1 cellular context compared by ENCODE assay signal in the genomic region with DNA sequence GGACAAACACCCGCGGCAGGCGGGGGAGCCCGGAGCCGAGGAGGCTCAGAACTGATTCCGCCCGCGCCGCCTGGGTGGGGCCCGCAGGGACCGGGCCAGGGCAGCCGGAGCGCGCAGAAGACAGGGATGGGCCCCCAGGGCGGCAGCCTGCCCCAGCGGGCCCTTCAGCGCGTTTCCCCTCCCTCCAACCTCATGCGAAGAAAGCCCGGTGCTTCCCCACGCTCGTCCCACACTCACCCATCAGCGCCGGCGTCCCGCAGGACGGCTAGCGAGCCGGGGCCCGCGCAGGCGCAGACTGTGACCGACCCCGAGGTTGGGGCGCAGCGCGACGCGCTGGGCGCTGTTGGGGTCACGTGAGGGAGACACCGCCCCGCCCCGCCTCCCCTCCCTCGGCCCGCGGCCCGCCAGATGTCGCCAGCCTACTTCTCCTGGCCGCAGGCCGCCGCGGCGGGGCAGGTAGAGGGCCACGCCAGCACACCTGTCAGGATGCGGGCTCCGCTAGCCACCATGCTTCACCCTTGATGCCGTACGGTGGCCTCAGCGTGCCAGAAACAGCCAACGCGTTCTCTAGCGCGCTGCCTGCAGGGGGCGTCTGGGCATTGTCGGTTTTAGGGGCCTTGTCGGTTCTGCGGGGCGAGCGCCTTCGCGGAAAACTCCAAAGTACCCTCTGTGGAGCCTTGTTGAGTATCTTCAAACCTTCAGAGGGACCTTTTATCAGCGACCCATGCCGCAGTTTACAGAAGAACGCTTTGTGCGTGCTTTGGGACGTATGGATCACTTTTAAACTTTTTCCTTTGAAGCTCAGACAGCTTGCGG.
TF ChIP-seq lines count a peak whose summit lies in the region.

A gene with protein sequence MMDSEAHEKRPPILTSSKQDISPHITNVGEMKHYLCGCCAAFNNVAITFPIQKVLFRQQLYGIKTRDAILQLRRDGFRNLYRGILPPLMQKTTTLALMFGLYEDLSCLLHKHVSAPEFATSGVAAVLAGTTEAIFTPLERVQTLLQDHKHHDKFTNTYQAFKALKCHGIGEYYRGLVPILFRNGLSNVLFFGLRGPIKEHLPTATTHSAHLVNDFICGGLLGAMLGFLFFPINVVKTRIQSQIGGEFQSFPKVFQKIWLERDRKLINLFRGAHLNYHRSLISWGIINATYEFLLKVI (minus strand): TSS at position 297 of the 816 bp plus-strand sequence. CDS start 15,577 bp downstream, outside the sequence.

TF ChIP-seq in HepG2, 621 proteins besides CTCF, POLR2A, EP300 and RAD21 (continued from another document and continues in another):
- TF ChIP-seq, protein P1, sequence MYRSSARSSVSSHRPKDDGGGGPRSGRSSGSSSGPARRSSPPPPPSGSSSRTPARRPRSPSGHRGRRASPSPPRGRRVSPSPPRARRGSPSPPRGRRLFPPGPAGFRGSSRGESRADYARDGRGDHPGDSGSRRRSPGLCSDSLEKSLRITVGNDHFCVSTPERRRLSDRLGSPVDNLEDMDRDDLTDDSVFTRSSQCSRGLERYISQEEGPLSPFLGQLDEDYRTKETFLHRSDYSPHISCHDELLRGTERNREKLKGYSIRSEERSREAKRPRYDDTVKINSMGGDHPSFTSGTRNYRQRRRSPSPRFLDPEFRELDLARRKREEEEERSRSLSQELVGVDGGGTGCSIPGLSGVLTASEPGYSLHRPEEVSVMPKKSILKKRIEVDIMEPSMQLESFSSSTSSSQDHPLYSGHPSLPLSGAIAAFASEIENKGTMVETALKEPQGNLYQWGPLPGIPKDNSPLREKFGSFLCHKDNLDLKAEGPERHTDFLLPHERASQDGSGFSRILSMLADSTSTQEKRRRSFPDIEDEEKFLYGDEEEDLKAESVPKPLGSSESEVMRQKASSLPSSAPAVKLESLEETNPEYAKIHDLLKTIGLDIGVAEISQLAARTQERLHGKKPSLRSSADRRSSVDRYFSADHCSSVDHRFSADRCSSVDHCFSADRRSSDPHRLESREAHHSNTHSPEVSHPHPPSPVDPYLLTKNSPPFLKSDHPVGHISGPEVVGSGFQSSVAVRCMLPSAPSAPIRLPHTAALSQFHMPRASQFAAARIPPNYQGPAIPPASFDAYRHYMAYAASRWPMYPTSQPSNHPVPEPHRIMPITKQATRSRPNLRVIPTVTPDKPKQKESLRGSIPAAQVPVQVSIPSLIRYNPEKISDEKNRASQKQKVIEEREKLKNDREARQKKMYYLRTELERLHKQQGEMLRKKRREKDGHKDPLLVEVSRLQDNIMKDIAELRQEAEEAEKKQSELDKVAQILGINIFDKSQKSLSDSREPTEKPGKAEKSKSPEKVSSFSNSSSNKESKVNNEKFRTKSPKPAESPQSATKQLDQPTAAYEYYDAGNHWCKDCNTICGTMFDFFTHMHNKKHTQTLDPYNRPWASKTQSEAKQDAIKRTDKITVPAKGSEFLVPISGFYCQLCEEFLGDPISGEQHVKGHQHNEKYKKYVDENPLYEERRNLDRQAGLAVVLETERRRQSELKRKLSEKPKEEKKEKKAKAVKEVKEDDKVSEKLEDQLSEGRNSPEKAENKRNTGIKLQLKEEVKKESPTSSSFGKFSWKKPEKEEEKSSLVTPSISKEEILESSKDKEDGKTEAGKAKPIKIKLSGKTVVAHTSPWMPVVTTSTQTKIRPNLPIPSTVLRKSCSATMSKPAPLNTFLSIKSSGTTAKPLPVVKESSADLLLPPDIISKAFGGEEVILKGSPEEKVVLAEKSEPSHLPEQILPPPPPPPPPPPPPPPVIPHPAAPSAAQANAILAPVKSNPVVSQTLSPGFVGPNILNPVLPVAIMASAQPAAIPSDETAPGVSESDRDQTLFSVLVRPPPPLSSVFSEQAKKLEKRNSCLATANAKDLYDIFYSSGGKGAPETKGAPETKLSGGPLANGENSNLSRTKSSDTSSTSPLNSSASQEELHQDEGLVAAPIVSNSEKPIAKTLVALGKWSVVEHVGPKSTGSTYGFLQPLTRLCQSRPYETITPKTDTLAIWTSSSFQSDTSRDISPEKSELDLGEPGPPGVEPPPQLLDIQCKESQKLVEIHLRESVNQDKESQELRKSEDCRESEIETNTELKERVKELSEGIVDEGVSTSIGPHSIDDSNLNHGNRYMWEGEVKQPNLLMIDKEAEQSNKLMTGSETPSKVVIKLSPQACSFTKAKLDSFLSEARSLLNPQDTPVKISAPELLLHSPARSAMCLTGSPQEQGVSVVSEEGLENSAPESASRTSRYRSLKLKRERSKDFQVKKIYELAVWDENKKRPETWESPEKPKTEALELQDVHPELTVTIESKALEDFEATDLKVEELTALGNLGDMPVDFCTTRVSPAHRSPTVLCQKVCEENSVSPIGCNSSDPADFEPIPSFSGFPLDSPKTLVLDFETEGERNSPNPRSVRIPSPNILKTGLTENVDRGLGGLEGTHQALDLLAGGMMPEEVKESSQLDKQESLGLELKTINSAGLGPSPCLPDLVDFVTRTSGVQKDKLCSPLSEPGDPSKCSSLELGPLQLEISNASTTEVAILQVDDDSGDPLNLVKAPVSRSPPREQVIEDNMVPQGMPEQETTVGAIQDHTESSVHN (CRISPR knock-in tag; IDR thresholded peaks at IDR 0.05), result peak; percentile 75; the same call in 1 of the 2 replicates
- TF ChIP-seq, protein P2, sequence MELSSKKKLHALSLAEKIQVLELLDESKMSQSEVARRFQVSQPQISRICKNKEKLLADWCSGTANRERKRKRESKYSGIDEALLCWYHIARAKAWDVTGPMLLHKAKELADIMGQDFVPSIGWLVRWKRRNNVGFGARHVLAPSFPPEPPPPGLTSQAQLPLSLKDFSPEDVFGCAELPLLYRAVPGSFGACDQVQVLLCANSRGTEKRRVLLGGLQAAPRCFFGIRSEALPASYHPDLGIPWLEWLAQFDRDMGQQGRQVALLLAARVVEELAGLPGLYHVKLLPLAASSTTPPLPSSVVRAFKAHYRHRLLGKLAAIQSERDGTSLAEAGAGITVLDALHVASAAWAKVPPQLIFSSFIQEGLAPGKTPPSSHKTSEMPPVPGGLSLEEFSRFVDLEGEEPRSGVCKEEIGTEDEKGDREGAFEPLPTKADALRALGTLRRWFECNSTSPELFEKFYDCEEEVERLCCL (CRISPR knock-in tag; IDR thresholded peaks at IDR 0.05; ENCODE audit: borderline replicate concordance), result no peak
- TF ChIP-seq, protein P3, sequence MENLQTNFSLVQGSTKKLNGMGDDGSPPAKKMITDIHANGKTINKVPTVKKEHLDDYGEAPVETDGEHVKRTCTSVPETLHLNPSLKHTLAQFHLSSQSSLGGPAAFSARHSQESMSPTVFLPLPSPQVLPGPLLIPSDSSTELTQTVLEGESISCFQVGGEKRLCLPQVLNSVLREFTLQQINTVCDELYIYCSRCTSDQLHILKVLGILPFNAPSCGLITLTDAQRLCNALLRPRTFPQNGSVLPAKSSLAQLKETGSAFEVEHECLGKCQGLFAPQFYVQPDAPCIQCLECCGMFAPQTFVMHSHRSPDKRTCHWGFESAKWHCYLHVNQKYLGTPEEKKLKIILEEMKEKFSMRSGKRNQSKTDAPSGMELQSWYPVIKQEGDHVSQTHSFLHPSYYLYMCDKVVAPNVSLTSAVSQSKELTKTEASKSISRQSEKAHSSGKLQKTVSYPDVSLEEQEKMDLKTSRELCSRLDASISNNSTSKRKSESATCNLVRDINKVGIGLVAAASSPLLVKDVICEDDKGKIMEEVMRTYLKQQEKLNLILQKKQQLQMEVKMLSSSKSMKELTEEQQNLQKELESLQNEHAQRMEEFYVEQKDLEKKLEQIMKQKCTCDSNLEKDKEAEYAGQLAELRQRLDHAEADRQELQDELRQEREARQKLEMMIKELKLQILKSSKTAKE (CRISPR knock-in tag; IDR thresholded peaks at IDR 0.05; ENCODE audit: borderline replicate concordance), result no peak; the same call in 1 of the 2 replicates
- TF ChIP-seq NPAS2 (CRISPR knock-in tag; IDR thresholded peaks at IDR 0.05; ENCODE audit: borderline replicate concordance), result no peak
- no peak for TF ChIP-seq ZNF746 (CRISPR knock-in tag; IDR thresholded peaks at IDR 0.05)
- TF ChIP-seq, protein P4, sequence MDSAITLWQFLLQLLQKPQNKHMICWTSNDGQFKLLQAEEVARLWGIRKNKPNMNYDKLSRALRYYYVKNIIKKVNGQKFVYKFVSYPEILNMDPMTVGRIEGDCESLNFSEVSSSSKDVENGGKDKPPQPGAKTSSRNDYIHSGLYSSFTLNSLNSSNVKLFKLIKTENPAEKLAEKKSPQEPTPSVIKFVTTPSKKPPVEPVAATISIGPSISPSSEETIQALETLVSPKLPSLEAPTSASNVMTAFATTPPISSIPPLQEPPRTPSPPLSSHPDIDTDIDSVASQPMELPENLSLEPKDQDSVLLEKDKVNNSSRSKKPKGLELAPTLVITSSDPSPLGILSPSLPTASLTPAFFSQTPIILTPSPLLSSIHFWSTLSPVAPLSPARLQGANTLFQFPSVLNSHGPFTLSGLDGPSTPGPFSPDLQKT (CRISPR knock-in tag; IDR thresholded peaks at IDR 0.05; ENCODE audit: borderline replicate concordance), result no peak
- TF ChIP-seq MAF1 (CRISPR knock-in tag; IDR thresholded peaks at IDR 0.05; ENCODE audit: borderline replicate concordance), result no peak
- TF ChIP-seq PITX1 (CRISPR knock-in tag; IDR thresholded peaks at IDR 0.05), result peak; percentile 67; the same call in 1 of the 2 replicates
- no peak for TF ChIP-seq SATB2 (CRISPR knock-in tag; IDR thresholded peaks at IDR 0.05)
- TF ChIP-seq PHF5A (CRISPR knock-in tag; IDR thresholded peaks at IDR 0.05; ENCODE audit: low read depth, unreplicated experiment), result peak; percentile 88
- peak; percentile 48; the same call in 1 of the 2 replicates for TF ChIP-seq NFYC (CRISPR knock-in tag; IDR thresholded peaks at IDR 0.05)
- no peak for TF ChIP-seq HNRNPH1 (optimal IDR thresholded peaks at IDR 0.05; ENCODE audit: low read depth, low read length)
- TF ChIP-seq JUND (CRISPR knock-in tag; IDR thresholded peaks at IDR 0.05), result 0 out of 2 replicates have a peak, but pooled peaks have one; percentile 47
- TF ChIP-seq, protein P5, sequence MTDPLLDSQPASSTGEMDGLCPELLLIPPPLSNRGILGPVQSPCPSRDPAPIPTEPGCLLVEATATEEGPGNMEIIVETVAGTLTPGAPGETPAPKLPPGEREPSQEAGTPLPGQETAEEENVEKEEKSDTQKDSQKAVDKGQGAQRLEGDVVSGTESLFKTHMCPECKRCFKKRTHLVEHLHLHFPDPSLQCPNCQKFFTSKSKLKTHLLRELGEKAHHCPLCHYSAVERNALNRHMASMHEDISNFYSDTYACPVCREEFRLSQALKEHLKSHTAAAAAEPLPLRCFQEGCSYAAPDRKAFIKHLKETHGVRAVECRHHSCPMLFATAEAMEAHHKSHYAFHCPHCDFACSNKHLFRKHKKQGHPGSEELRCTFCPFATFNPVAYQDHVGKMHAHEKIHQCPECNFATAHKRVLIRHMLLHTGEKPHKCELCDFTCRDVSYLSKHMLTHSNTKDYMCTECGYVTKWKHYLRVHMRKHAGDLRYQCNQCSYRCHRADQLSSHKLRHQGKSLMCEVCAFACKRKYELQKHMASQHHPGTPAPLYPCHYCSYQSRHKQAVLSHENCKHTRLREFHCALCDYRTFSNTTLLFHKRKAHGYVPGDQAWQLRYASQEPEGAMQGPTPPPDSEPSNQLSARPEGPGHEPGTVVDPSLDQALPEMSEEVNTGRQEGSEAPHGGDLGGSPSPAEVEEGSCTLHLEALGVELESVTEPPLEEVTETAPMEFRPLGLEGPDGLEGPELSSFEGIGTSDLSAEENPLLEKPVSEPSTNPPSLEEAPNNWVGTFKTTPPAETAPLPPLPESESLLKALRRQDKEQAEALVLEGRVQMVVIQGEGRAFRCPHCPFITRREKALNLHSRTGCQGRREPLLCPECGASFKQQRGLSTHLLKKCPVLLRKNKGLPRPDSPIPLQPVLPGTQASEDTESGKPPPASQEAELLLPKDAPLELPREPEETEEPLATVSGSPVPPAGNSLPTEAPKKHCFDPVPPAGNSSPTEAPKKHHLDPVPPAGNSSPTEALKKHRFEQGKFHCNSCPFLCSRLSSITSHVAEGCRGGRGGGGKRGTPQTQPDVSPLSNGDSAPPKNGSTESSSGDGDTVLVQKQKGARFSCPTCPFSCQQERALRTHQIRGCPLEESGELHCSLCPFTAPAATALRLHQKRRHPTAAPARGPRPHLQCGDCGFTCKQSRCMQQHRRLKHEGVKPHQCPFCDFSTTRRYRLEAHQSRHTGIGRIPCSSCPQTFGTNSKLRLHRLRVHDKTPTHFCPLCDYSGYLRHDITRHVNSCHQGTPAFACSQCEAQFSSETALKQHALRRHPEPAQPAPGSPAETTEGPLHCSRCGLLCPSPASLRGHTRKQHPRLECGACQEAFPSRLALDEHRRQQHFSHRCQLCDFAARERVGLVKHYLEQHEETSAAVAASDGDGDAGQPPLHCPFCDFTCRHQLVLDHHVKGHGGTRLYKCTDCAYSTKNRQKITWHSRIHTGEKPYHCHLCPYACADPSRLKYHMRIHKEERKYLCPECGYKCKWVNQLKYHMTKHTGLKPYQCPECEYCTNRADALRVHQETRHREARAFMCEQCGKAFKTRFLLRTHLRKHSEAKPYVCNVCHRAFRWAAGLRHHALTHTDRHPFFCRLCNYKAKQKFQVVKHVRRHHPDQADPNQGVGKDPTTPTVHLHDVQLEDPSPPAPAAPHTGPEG (CRISPR knock-in tag; IDR thresholded peaks at IDR 0.05), result no peak
- TF ChIP-seq TGIF2 (CRISPR knock-in tag; IDR thresholded peaks at IDR 0.05), result peak; percentile 96
- no peak for TF ChIP-seq NR2F2 (IDR thresholded peaks at IDR 0.05; ENCODE audit: borderline replicate concordance, low read depth)
- 0 out of 2 replicates have a peak, but pooled peaks have one; percentile 55 for TF ChIP-seq ZC3H13 (CRISPR knock-in tag; IDR thresholded peaks at IDR 0.05)
- TF ChIP-seq, protein P6, sequence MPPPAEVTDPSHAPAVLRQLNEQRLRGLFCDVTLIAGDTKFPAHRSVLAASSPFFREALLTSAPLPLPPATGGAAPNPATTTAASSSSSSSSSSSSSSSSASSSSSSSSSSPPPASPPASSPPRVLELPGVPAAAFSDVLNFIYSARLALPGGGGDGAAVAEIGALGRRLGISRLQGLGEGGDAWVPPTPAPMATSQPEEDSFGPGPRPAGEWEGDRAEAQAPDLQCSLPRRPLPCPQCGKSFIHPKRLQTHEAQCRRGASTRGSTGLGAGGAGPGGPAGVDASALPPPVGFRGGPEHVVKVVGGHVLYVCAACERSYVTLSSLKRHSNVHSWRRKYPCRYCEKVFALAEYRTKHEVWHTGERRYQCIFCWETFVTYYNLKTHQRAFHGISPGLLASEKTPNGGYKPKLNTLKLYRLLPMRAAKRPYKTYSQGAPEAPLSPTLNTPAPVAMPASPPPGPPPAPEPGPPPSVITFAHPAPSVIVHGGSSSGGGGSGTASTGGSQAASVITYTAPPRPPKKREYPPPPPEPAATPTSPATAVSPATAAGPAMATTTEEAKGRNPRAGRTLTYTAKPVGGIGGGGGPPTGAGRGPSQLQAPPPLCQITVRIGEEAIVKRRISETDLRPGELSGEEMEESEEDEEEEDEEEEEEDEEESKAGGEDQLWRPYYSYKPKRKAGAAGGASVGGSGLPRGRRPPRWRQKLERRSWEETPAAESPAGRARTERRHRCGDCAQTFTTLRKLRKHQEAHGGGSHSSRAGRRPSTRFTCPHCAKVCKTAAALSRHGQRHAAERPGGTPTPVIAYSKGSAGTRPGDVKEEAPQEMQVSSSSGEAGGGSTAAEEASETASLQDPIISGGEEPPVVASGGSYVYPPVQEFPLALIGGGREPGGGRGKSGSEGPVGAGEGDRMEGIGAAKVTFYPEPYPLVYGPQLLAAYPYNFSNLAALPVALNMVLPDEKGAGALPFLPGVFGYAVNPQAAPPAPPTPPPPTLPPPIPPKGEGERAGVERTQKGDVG (CRISPR knock-in tag; IDR thresholded peaks at IDR 0.05; ENCODE audit: borderline replicate concordance), result no peak
- peak; percentile 43; the same call in 1 of the 2 replicates for TF ChIP-seq ZNF589 (CRISPR knock-in tag; conservative IDR thresholded peaks at IDR 0.05)
- TF ChIP-seq ZNF772 (CRISPR knock-in tag; IDR thresholded peaks at IDR 0.05), result peak; percentile 93
- TF ChIP-seq, protein P7, sequence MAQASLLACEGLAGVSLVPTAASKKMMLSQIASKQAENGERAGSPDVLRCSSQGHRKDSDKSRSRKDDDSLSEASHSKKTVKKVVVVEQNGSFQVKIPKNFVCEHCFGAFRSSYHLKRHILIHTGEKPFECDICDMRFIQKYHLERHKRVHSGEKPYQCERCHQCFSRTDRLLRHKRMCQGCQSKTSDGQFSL (CRISPR knock-in tag; IDR thresholded peaks at IDR 0.05), result no peak
- 0 out of 2 replicates have a peak, but pooled peaks have one; percentile 64 for TF ChIP-seq THYN1 (CRISPR knock-in tag; IDR thresholded peaks at IDR 0.05; ENCODE audit: borderline replicate concordance, low read depth)
- TF ChIP-seq ZNF101 (CRISPR knock-in tag; IDR thresholded peaks at IDR 0.05; ENCODE audit: borderline replicate concordance, low read depth), result no peak
- 0 out of 2 replicates have a peak, but pooled peaks have one; percentile 55 for TF ChIP-seq ZNF33B (CRISPR knock-in tag; IDR thresholded peaks at IDR 0.05)
